Comparison of ENCODE assay signal across 2 cellular contexts in the genomic region with DNA sequence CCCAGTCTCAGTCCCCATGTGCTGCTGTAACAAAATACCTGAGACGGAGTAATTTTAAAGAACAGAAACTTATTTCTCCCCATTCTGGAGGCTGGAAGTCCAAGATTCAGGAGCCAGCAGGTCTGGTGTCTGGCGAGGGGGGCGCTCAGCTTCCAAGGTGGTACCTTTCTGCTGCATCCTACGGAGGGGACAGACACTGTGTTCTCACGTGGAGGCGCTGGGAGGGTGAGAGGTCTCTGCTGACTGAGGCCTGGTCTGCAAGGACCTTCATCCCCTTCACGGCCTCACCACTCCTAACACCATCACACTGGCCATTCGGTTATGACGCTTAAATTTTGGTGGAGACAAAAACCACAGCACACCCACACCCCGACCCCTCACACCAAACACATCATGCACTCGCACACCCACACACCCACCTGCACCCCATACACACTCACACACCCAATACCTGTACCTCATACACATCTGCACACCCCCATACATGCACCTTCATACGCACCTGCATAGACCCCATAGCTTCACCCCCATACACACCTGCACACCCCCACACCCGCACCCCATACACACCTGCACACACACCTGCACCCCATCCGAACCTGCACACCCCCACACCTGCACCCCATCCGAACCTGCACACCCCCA.
A peak's percentile ranks its signal among the peaks of the same experiment; 100 is the strongest.
TF ChIP-seq lines count a peak whose summit lies in the region.

No MANE protein-coding gene starts in this region.

TF ChIP-seq in HCT116, 20 proteins besides CTCF, POLR2A, EP300 and RAD21:
- TF ChIP-seq SP1 (IDR thresholded peaks at IDR 0.05; ENCODE audit: low read depth) = no peak
- no peak for TF ChIP-seq ELF1 (IDR thresholded peaks at IDR 0.05; ENCODE audit: borderline replicate concordance, low read depth)
- no peak for TF ChIP-seq EGR1 (IDR thresholded peaks at IDR 0.05; ENCODE audit: low read depth)
- TF ChIP-seq, protein P1, sequence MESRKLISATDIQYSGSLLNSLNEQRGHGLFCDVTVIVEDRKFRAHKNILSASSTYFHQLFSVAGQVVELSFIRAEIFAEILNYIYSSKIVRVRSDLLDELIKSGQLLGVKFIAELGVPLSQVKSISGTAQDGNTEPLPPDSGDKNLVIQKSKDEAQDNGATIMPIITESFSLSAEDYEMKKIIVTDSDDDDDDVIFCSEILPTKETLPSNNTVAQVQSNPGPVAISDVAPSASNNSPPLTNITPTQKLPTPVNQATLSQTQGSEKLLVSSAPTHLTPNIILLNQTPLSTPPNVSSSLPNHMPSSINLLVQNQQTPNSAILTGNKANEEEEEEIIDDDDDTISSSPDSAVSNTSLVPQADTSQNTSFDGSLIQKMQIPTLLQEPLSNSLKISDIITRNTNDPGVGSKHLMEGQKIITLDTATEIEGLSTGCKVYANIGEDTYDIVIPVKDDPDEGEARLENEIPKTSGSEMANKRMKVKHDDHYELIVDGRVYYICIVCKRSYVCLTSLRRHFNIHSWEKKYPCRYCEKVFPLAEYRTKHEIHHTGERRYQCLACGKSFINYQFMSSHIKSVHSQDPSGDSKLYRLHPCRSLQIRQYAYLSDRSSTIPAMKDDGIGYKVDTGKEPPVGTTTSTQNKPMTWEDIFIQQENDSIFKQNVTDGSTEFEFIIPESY (IDR thresholded peaks at IDR 0.05; ENCODE audit: extremely low read depth, insufficient replicate concordance, low read length) = no peak
- no peak for TF ChIP-seq ZFX (IDR thresholded peaks at IDR 0.05)
- TF ChIP-seq, protein P2, sequence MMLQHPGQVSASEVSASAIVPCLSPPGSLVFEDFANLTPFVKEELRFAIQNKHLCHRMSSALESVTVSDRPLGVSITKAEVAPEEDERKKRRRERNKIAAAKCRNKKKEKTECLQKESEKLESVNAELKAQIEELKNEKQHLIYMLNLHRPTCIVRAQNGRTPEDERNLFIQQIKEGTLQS (IDR thresholded peaks at IDR 0.05) = no peak
- TF ChIP-seq TCF7L2 (IDR thresholded peaks at IDR 0.05; ENCODE audit: borderline replicate concordance, extremely low read depth, insufficient read depth, insufficient read length) = no peak
- no peak for TF ChIP-seq ZNF274 (IDR thresholded peaks at IDR 0.05; ENCODE audit: low read depth, low read length)
- TF ChIP-seq EZH2phosphoT487 (IDR thresholded peaks at IDR 0.05; ENCODE audit: borderline replicate concordance) = no peak
- TF ChIP-seq, protein P3, sequence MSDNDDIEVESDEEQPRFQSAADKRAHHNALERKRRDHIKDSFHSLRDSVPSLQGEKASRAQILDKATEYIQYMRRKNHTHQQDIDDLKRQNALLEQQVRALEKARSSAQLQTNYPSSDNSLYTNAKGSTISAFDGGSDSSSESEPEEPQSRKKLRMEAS (IDR thresholded peaks at IDR 0.05) = no peak
- TF ChIP-seq SRF (IDR thresholded peaks at IDR 0.05; ENCODE audit: low read depth) = no peak
- TF ChIP-seq, protein P4, sequence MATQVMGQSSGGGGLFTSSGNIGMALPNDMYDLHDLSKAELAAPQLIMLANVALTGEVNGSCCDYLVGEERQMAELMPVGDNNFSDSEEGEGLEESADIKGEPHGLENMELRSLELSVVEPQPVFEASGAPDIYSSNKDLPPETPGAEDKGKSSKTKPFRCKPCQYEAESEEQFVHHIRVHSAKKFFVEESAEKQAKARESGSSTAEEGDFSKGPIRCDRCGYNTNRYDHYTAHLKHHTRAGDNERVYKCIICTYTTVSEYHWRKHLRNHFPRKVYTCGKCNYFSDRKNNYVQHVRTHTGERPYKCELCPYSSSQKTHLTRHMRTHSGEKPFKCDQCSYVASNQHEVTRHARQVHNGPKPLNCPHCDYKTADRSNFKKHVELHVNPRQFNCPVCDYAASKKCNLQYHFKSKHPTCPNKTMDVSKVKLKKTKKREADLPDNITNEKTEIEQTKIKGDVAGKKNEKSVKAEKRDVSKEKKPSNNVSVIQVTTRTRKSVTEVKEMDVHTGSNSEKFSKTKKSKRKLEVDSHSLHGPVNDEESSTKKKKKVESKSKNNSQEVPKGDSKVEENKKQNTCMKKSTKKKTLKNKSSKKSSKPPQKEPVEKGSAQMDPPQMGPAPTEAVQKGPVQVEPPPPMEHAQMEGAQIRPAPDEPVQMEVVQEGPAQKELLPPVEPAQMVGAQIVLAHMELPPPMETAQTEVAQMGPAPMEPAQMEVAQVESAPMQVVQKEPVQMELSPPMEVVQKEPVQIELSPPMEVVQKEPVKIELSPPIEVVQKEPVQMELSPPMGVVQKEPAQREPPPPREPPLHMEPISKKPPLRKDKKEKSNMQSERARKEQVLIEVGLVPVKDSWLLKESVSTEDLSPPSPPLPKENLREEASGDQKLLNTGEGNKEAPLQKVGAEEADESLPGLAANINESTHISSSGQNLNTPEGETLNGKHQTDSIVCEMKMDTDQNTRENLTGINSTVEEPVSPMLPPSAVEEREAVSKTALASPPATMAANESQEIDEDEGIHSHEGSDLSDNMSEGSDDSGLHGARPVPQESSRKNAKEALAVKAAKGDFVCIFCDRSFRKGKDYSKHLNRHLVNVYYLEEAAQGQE (IDR thresholded peaks at IDR 0.05; ENCODE audit: low read depth) = no peak
- no peak for TF ChIP-seq CEBPB (IDR thresholded peaks at IDR 0.05; ENCODE audit: low read depth)
- no peak for TF ChIP-seq CBX3 (IDR thresholded peaks at IDR 0.05; ENCODE audit: low read depth)
- no peak for TF ChIP-seq FOSL1 (IDR thresholded peaks at IDR 0.05; ENCODE audit: low read depth)
- TF ChIP-seq YY1 (IDR thresholded peaks at IDR 0.05; ENCODE audit: extremely low read depth, insufficient replicate concordance, low read depth, low read length) = no peak
- TF ChIP-seq POLR2AphosphoS5 (IDR thresholded peaks at IDR 0.05; ENCODE audit: low read depth, low read length) = no peak
- TF ChIP-seq EZH2 (IDR thresholded peaks at IDR 0.05) = no peak
- TF ChIP-seq SIN3A (IDR thresholded peaks at IDR 0.05; ENCODE audit: low read depth) = no peak

TF ChIP-seq in K562, 482 proteins besides CTCF, POLR2A, EP300 and RAD21:
- TF ChIP-seq DDX20 (tag; IDR thresholded peaks at IDR 0.05; ENCODE audit: low read depth) (no peak), TGIF2 (CRISPR knock-in tag; IDR thresholded peaks at IDR 0.05) (no peak), CREB1 (IDR thresholded peaks at IDR 0.05) (0 out of 2 replicates have a peak, but pooled peaks have one; percentile 10), CREB1 (CRISPR knock-in tag; IDR thresholded peaks at IDR 0.05) (no peak), ETV6 (IDR thresholded peaks at IDR 0.05; ENCODE audit: borderline replicate concordance in 1 of 2, low read depth in 2 of 2, low read length in 1 of 2) (no peak), ETV6 (CRISPR knock-in tag; IDR thresholded peaks at IDR 0.05; ENCODE audit: borderline replicate concordance) (no peak), ZBTB1 (CRISPR knock-in tag; IDR thresholded peaks at IDR 0.05; ENCODE audit: borderline replicate concordance, low read depth) (no peak), IRF2 (CRISPR knock-in tag; IDR thresholded peaks at IDR 0.05) (no peak), ZNF311 (CRISPR knock-in tag; IDR thresholded peaks at IDR 0.05) (no peak), ZNF717 (CRISPR knock-in tag; IDR thresholded peaks at IDR 0.05) (no peak), SAFB2 (IDR thresholded peaks at IDR 0.05; ENCODE audit: borderline replicate concordance, low read depth, low read length, severe bottlenecking) (no peak), NFXL1 (CRISPR knock-in tag; IDR thresholded peaks at IDR 0.05) (no peak), ZNF3 (CRISPR knock-in tag; IDR thresholded peaks at IDR 0.05) (no peak), ZNF12 (CRISPR knock-in tag; IDR thresholded peaks at IDR 0.05) (peak; percentile 82), TCF3 (CRISPR knock-in tag; IDR thresholded peaks at IDR 0.05) (no peak), PHF20 (IDR thresholded peaks at IDR 0.05; ENCODE audit: partially characterized antibody) (no peak), SUPT5H (IDR thresholded peaks at IDR 0.05) (peak; percentile 40; the same call in 1 of the 2 replicates), ZNF41 (CRISPR knock-in tag; conservative IDR thresholded peaks at IDR 0.05) (no peak), PHB (CRISPR knock-in tag; IDR thresholded peaks at IDR 0.05) (no peak)
- TF ChIP-seq, protein P5, sequence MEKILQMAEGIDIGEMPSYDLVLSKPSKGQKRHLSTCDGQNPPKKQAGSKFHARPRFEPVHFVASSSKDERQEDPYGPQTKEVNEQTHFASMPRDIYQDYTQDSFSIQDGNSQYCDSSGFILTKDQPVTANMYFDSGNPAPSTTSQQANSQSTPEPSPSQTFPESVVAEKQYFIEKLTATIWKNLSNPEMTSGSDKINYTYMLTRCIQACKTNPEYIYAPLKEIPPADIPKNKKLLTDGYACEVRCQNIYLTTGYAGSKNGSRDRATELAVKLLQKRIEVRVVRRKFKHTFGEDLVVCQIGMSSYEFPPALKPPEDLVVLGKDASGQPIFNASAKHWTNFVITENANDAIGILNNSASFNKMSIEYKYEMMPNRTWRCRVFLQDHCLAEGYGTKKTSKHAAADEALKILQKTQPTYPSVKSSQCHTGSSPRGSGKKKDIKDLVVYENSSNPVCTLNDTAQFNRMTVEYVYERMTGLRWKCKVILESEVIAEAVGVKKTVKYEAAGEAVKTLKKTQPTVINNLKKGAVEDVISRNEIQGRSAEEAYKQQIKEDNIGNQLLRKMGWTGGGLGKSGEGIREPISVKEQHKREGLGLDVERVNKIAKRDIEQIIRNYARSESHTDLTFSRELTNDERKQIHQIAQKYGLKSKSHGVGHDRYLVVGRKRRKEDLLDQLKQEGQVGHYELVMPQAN (IDR thresholded peaks at IDR 0.05; ENCODE audit: borderline replicate concordance) = no peak
- TF ChIP-seq, protein P6, sequence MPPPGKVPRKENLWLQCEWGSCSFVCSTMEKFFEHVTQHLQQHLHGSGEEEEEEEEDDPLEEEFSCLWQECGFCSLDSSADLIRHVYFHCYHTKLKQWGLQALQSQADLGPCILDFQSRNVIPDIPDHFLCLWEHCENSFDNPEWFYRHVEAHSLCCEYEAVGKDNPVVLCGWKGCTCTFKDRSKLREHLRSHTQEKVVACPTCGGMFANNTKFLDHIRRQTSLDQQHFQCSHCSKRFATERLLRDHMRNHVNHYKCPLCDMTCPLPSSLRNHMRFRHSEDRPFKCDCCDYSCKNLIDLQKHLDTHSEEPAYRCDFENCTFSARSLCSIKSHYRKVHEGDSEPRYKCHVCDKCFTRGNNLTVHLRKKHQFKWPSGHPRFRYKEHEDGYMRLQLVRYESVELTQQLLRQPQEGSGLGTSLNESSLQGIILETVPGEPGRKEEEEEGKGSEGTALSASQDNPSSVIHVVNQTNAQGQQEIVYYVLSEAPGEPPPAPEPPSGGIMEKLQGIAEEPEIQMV (tag; conservative IDR thresholded peaks at IDR 0.05; ENCODE audit: low read depth) = no peak
